ENCODE assay signal across 30 cellular contexts in the genomic region with DNA sequence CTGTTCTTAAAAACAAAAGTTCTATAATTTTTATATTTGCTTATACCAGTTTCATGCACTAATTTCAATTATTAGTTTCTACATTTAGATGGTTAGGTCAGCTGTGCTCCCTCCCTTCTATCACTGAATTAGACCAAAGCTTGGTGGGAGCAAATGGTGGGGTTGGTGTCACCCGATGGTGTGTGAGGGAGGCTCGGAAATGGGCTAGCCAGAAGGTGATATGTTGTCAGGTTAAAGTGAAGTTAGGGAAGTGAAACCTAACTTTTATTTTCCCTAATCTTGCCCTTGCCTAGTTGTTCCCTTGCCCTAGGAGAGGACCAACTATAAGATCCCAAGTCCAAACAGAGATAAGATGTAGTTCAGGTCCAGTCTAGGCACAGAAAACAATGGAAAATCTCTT.
"Had no signal": no experiment of that assay in that cellular context is flagged by ENCODE, and none has a peak within 500 bp of the region (broad histone marks: within the 10 kb centered on the region; RNA-seq: fewer than 3 reads in every experiment).

No MANE protein-coding gene starts in this region.

- H3K27ac ChIP-seq: neutrophil, ovary, parathyroid adenoma, psoas muscle, right lobe of liver, sigmoid colon, stomach, thoracic aorta, thyroid gland, tibial nerve, upper lobe of left lung, vagina had no signal

- DNase-seq: nephron progenitor cell; nucleus accumbens; ovary; posterior cingulate gyrus; psoas muscle; right cardiac atrium; right lobe of liver; sigmoid colon; small intestine; stimulated activated CD4-positive, alpha-beta T cell treated with anti-CD3 and anti-CD28 coated beads, Interleukin-15, amount 100 ng/mL, for 24 hours; stimulated activated CD4-positive, alpha-beta T cell treated with anti-CD3 and anti-CD28 coated beads, Interleukin-2, amount 100 ng/mL, for 24 hours; stimulated activated CD4-positive, alpha-beta T cell treated with anti-CD3 and anti-CD28 coated beads, Interleukin-2, amount 100 ng/mL, for 48 hours; stimulated activated CD4-positive, alpha-beta T cell treated with anti-CD3 and anti-CD28 coated beads, Interleukin-4, amount 100 ng/mL, for 24 hours; stimulated activated naive B cell treated with anti-CD40 and anti-IgM and Interleukin-4, amounts not matched to agents 10 μg/mL and 1 μg/mL and 100 μg/mL, for 72 hours; stimulated activated naive CD4-positive, alpha-beta T cell treated with Interleukin-2 at 50 U/mL for 16 hours; stomach; thyroid gland; trophoblast cell; upper lobe of left lung had no signal

- H3K79me2 ChIP-seq: parathyroid adenoma had no signal

- H3K4me1 ChIP-seq: parathyroid adenoma, psoas muscle, right lobe of liver, sigmoid colon, stomach, thyroid gland, tibial nerve, upper lobe of left lung, vagina had no signal

- H3K4me3 ChIP-seq: ovary, psoas muscle, right lobe of liver, sigmoid colon, stomach, thoracic aorta, thyroid gland, tibial nerve, upper lobe of left lung, vagina had no signal

- ATAC-seq: natural killer cell treated with Interleukin-12 subunit alpha and Interleukin-12 subunit beta and Interleukin-15 and Interleukin-18, amount 100 ng/mL, for 72 hours; psoas muscle; right cardiac atrium; right lobe of liver; stimulated activated effector memory CD8-positive, alpha-beta T cell treated with anti-CD3 and anti-CD28 coated beads, Interleukin-12 subunit alpha, Interleukin-12 subunit beta, amount 100 ng/mL, for 72 hours; stimulated activated naive B cell treated with anti-CD40 and anti-IgM and Interleukin-4, amounts not matched to agents 10 μg/mL and 1 μg/mL and 100 μg/mL, for 72 hours had no signal

- H3K4me3 Mint-ChIP-seq: natural killer cell treated with Interleukin-12 subunit alpha and Interleukin-12 subunit beta and Interleukin-15 and Interleukin-18, amount 100 ng/mL, for 72 hours; nephron progenitor cell; neural crest cell; stimulated activated effector memory CD8-positive, alpha-beta T cell treated with anti-CD3 and anti-CD28 coated beads, Interleukin-12 subunit alpha, Interleukin-12 subunit beta, amount 100 ng/mL, for 72 hours; stimulated activated naive B cell treated with anti-CD40 and anti-IgM and Interleukin-4, amounts not matched to agents 10 μg/mL and 1 μg/mL and 100 μg/mL, for 72 hours; stimulated activated naive CD8-positive, alpha-beta T cell treated with anti-CD3 and anti-CD28 coated beads, Interleukin-15, Interleukin-2, amounts not matched to agents 100 ng/mL and 50 ng/mL, for 24 hours had no signal

- H3K9me3 Mint-ChIP-seq: natural killer cell treated with Interleukin-12 subunit alpha and Interleukin-12 subunit beta and Interleukin-15 and Interleukin-18, amount 100 ng/mL, for 72 hours; nephron progenitor cell; neural crest cell; stimulated activated effector memory CD8-positive, alpha-beta T cell treated with anti-CD3 and anti-CD28 coated beads, Interleukin-12 subunit alpha, Interleukin-12 subunit beta, amount 100 ng/mL, for 72 hours; stimulated activated naive B cell treated with anti-CD40 and anti-IgM and Interleukin-4, amounts not matched to agents 10 μg/mL and 1 μg/mL and 100 μg/mL, for 72 hours; stimulated activated naive CD8-positive, alpha-beta T cell treated with anti-CD3 and anti-CD28 coated beads, Interleukin-15, Interleukin-2, amounts not matched to agents 100 ng/mL and 50 ng/mL, for 24 hours had no signal

- H3K36me3 ChIP-seq: neutrophil, ovary, right lobe of liver, sigmoid colon, stomach, thoracic aorta, thyroid gland, tibial nerve, upper lobe of left lung, vagina had no signal

- H3K27ac Mint-ChIP-seq: natural killer cell treated with Interleukin-12 subunit alpha and Interleukin-12 subunit beta and Interleukin-15 and Interleukin-18, amount 100 ng/mL, for 72 hours; nephron progenitor cell; progenitor cell of endocrine pancreas; stimulated activated effector memory CD8-positive, alpha-beta T cell treated with anti-CD3 and anti-CD28 coated beads, Interleukin-12 subunit alpha, Interleukin-12 subunit beta, amount 100 ng/mL, for 72 hours; stimulated activated naive B cell treated with anti-CD40 and anti-IgM and Interleukin-4, amounts not matched to agents 10 μg/mL and 1 μg/mL and 100 μg/mL, for 72 hours; stimulated activated naive CD8-positive, alpha-beta T cell treated with anti-CD3 and anti-CD28 coated beads, Interleukin-15, Interleukin-2, amounts not matched to agents 100 ng/mL and 50 ng/mL, for 24 hours had no signal

- FAIRE-seq: small intestine, urothelium cell line had no signal

- H3K4me1 Mint-ChIP-seq: nephron progenitor cell; neural crest cell; stimulated activated effector memory CD8-positive, alpha-beta T cell treated with anti-CD3 and anti-CD28 coated beads, Interleukin-12 subunit alpha, Interleukin-12 subunit beta, amount 100 ng/mL, for 72 hours had no signal

- H3K27me3 ChIP-seq: neutrophil, ovary, right lobe of liver, sigmoid colon, stomach, thyroid gland, tibial nerve, upper lobe of left lung, vagina had no signal

- H3K36me3 Mint-ChIP-seq: natural killer cell treated with Interleukin-12 subunit alpha and Interleukin-12 subunit beta and Interleukin-15 and Interleukin-18, amount 100 ng/mL, for 72 hours; stimulated activated effector memory CD8-positive, alpha-beta T cell treated with anti-CD3 and anti-CD28 coated beads, Interleukin-12 subunit alpha, Interleukin-12 subunit beta, amount 100 ng/mL, for 72 hours; stimulated activated naive B cell treated with anti-CD40 and anti-IgM and Interleukin-4, amounts not matched to agents 10 μg/mL and 1 μg/mL and 100 μg/mL, for 72 hours had no signal

- H3K9ac ChIP-seq: parathyroid adenoma had no signal

- H2AFZ ChIP-seq: parathyroid adenoma had no signal

- H3K9me3 ChIP-seq: neutrophil, ovary, psoas muscle, right lobe of liver, sigmoid colon, stomach, thoracic aorta, thyroid gland, tibial nerve, upper lobe of left lung, vagina had no signal
